37 cellular contexts compared by ENCODE assay signal in the genomic region with DNA sequence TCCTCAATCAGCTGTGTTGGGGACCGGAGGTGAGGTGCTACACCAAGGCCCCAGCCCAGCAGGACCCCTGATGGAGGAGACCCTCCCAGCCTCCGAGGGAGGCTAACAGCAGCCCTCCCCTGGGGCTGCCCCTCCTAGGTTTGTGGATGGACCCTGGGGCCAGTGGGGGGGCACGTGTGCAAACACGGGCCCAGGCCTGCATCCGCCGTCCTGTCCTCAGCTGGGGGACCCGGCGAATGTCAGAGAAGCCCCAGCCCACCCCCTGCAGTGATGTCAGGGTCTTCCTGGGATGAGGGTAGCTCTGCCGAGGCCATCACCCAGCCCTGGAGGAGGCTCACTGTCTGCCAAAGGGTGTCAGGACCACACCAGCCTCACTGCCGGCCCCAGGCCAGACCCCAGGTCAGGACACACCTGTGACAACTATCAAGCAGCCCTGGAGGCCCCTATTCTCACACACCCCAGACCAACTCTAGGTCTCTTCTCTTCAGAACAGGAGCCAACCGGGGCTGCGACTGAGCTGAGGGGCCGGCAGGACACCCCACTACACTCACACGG. TPM values are rescaled to one million over a fixed set of nuclear protein-coding genes. Genes with fewer than 3 reads are reported as not detected.
"Had no signal": no experiment of that assay in that cellular context is flagged by ENCODE, and none has a peak within 500 bp of the region (broad histone marks: within the 10 kb centered on the region; RNA-seq: fewer than 3 reads in every experiment).

No MANE protein-coding gene starts in this region.

- H3K36me3 ChIP-seq: adrenal gland, colonic mucosa had no signal

- H3K4me3 ChIP-seq: adrenal gland, body of pancreas, colonic mucosa, esophagus squamous epithelium, gastroesophageal sphincter had no signal

- H3K4me1 ChIP-seq: adrenal gland, colonic mucosa had no signal

- ATAC-seq: activated CD4-positive, alpha-beta T cell treated with anti-CD3 and anti-CD28 coated beads for 36 hours; activated CD8-positive, alpha-beta memory T cell treated with anti-CD3 and anti-CD28 coated beads, Interleukin-2, amount 10 ng/mL, durations not matched to agents 7 days and 5 days; activated CD8-positive, alpha-beta T cell treated with anti-CD3 and anti-CD28 coated beads, Interleukin-2, amount 10 ng/mL, durations not matched to agents 7 days and 5 days; activated naive CD8-positive, alpha-beta T cell treated with anti-CD3 and anti-CD28 coated beads, Interleukin-2, amount 50 U/mL, for 24 hours; body of pancreas; gastroesophageal sphincter; T-helper 17 cell had no signal

- DNase-seq: activated CD4-positive, alpha-beta memory T cell treated with anti-CD3 and anti-CD28 coated beads for 36 hours; activated CD4-positive, alpha-beta T cell treated with anti-CD3 and anti-CD28 coated beads for 36 hours; activated CD4-positive, alpha-beta T cell treated with anti-CD3 and anti-CD28 coated beads, Interleukin-2, amount 10 ng/mL, durations not matched to agents 24 days and 14 days; activated CD4-positive, CD25-positive, alpha-beta regulatory T cell; activated CD4-positive, CD25-positive, alpha-beta regulatory T cell treated with anti-CD3 and anti-CD28 coated beads, Interleukin-2, amount 50 U/mL, for 72 hours; activated CD8-positive, alpha-beta memory T cell treated with anti-CD3 and anti-CD28 coated beads, Interleukin-2, amount 10 ng/mL, durations not matched to agents 7 days and 5 days; activated CD8-positive, alpha-beta memory T cell treated with anti-CD3 and anti-CD28 coated beads, Interleukin-2, amount 50 U/mL, for 4 hours; activated CD8-positive, alpha-beta T cell treated with anti-CD3 and anti-CD28 coated beads, Interleukin-2, amount 10 ng/mL, durations not matched to agents 7 days and 5 days; activated effector memory CD4-positive, alpha-beta T cell treated with anti-CD3 and anti-CD28 coated beads, Interleukin-2, amount 50 U/mL, for 16 hours; activated naive CD4-positive, alpha-beta T cell treated with anti-CD3 and anti-CD28 coated beads for 36 hours; activated naive CD8-positive, alpha-beta T cell treated with anti-CD3 and anti-CD28 coated beads for 36 hours; activated naive CD8-positive, alpha-beta T cell treated with anti-CD3 and anti-CD28 coated beads, Interleukin-2, amount 50 U/mL, for 24 hours; activated T-cell treated with anti-CD3 and anti-CD28 coated beads, Interleukin-2, amount 50 U/mL, for 1 hour; activated T-cell treated with anti-CD3 and anti-CD28 coated beads, Interleukin-2, amount 50 U/mL, for 48 hours; adrenal gland; amygdala; aorta; body of pancreas; central memory CD4-positive, alpha-beta T cell; cerebellar nuclear complex; colonic mucosa; effector CD8-positive, alpha-beta T cell; esophagus squamous epithelium; foreskin melanocyte; T1000 had no signal

- H3K27me3 ChIP-seq: adrenal gland, body of pancreas, colonic mucosa, esophagus squamous epithelium, gastroesophageal sphincter had no signal

- H3K9me3 ChIP-seq: adrenal gland, body of pancreas, colonic mucosa, esophagus squamous epithelium, gastroesophageal sphincter had no signal

- H3K27ac ChIP-seq: adrenal gland, body of pancreas, colonic mucosa, epithelial cell of prostate, esophagus squamous epithelium, gastroesophageal sphincter had no signal

RNA-seq across cellular contexts. Expression of a gene that starts 30.7 kb away (rescaled TPM):
- total RNA-seq: activated CD4-positive, alpha-beta memory T cell treated with anti-CD3 and anti-CD28 coated beads for 36 hours; activated CD4-positive, alpha-beta T cell treated with anti-CD3 and anti-CD28 coated beads for 36 hours; activated CD4-positive, alpha-beta T cell treated with anti-CD3 and anti-CD28 coated beads, Interleukin-2, amount 10 ng/mL, durations not matched to agents 24 days and 14 days; activated CD8-positive, alpha-beta memory T cell treated with anti-CD3 and anti-CD28 coated beads for 36 hours; activated CD8-positive, alpha-beta memory T cell treated with anti-CD3 and anti-CD28 coated beads, Interleukin-2, amount 10 ng/mL, durations not matched to agents 7 days and 5 days; activated CD8-positive, alpha-beta T cell treated with anti-CD3 and anti-CD28 coated beads, Interleukin-2, amount 10 ng/mL, durations not matched to agents 7 days and 5 days; activated naive CD4-positive, alpha-beta T cell treated with anti-CD3 and anti-CD28 coated beads for 36 hours; activated naive CD8-positive, alpha-beta T cell treated with anti-CD3 and anti-CD28 coated beads for 36 hours; activated T-helper 1 cell treated with anti-CD3 and anti-CD28 coated beads, Interleukin-12 subunit alpha, Interleukin-12 subunit beta, Interleukin-2, Interleukin-4 antibody, amounts not matched to agents 30 ng/mL and 10 ng/mL and 1 ng/mL, durations not matched to agents 14 hours and 24 hours and 36 hours; activated T-helper 2 cell treated with anti-CD3 and anti-CD28 coated beads, Interferon-gamma antibody, Interleukin-2, Interleukin-4, amounts not matched to agents 10 μg/mL and 5 μg/mL and 100 μg/mL, durations not matched to agents 14 hours and 24 hours and 36 hours; adrenal gland; aorta; body of pancreas; colonic mucosa; dermis microvascular lymphatic vessel endothelial cell; endothelial cell of umbilical vein; esophagus squamous epithelium; fibroblast of lung; fibroblast of villous mesenchyme; gastroesophageal sphincter; glomerular endothelial cell; T-helper 17 cell had no signal
- polyA plus RNA-seq: adrenal gland, aorta, endothelial cell of umbilical vein, esophagus, fibroblast of lung had no signal
